In genomic region chr4:75512336-75513211, GRCh38 we compare ENCODE assay signal across 9 cellular contexts. TPM values are rescaled to one million over a fixed set of nuclear protein-coding genes. Genes with fewer than 3 reads are reported as not detected.
DNase-seq lines count a peak whose midpoint lies in the region; ATAC-seq and TF ChIP-seq lines count a peak whose summit lies in the region.
"Had no signal": no experiment of that assay in that cellular context is flagged by ENCODE, and none has a peak within 500 bp of the region (broad histone marks: within the 10 kb centered on the region; RNA-seq: fewer than 3 reads in every experiment).

No MANE protein-coding gene starts in this region.

- POLR2A ChIA-PET in AG04450 (lab: Yijun Ruan, JAX) = interaction anchor here (0.8 kb wide), 1 partner anchor 15 kb away, joined by 3 read pairs; no protein-coding TSS in a partner anchor

- H3K79me2 ChIP-seq in GM23338 (replicated peaks; ENCODE audit: insufficient read depth) = peaks cover 58% of the 10 kb centered on the region

- H3K27ac ChIP-seq in AG04450 (ENCODE audit: low read depth, low read length) (no peak overlapping the region), GM23338 (ENCODE audit: low read depth) (no peak overlapping the region), thoracic aorta (peak overlapping the region; percentile 34 to 86)

- H3K27ac Mint-ChIP-seq in GM23338 = no peak overlapping the region
- H3K27ac Mint-ChIP-seq in T-helper 1 cell treated with Interleukin-12 subunit alpha and Interleukin-12 subunit beta and Interleukin-4 antibody, amounts not matched to agents 30 μg/mL and 1 μg/mL, for 36 hours = peak overlapping the region; percentile 60

- peaks cover 15% of the 10 kb centered on the region; the same call in 1 of the 2 replicates for H4K20me1 ChIP-seq in GM23338 (replicated peaks; ENCODE audit: insufficient read depth)

- H2AFZ ChIP-seq in GM23338 = no peak overlapping the region

- peaks cover 7% of the 10 kb centered on the region for H3K27me3 Mint-ChIP-seq in GM23338 (ENCODE audit: insufficient read depth, low read depth, poor library complexity)
- H3K27me3 Mint-ChIP-seq in T-helper 1 cell treated with Interleukin-12 subunit alpha and Interleukin-12 subunit beta and Interleukin-4 antibody, amounts not matched to agents 30 μg/mL and 1 μg/mL, for 36 hours (ENCODE audit: low read depth) = no peaks in the 10 kb centered on the region
- H3K27me3 Mint-ChIP-seq: naive B cell had no signal

- TF ChIP-seq CTCF in AG04450 (IDR thresholded peaks at IDR 0.05; ENCODE audit: low read depth, low read length) (no peak), GM23338 (conservative IDR thresholded peaks at IDR 0.05; ENCODE audit: low read depth in 2 of 2) (no peak), thoracic aorta (IDR thresholded peaks at IDR 0.05) (no peak), omental fat pad (IDR thresholded peaks at IDR 0.05) (no peak)

- peak overlapping the region; percentile 97 for H3K4me2 ChIP-seq in GM23338

- CTCF ChIA-PET in AG04450 (lab: Charles Lee) = interaction anchor here (0.6 to 1.0 kb wide), 2 partner anchors 212 to 335 kb away, joined by 3 read pairs; partner anchors contain the start of gene USO1

- H3K36me3 Mint-ChIP-seq in GM23338 (ENCODE audit: low read depth) = peaks cover 28% of the 10 kb centered on the region
- H3K36me3 Mint-ChIP-seq in T-helper 1 cell treated with Interleukin-12 subunit alpha and Interleukin-12 subunit beta and Interleukin-4 antibody, amounts not matched to agents 30 μg/mL and 1 μg/mL, for 36 hours (ENCODE audit: low read depth) = peaks cover 22% of the 10 kb centered on the region

- peaks cover 27% of the 10 kb centered on the region for H3K4me1 Mint-ChIP-seq in GM23338
- peaks cover 32% of the 10 kb centered on the region for H3K4me1 Mint-ChIP-seq in T-helper 1 cell treated with Interleukin-12 subunit alpha and Interleukin-12 subunit beta and Interleukin-4 antibody, amounts not matched to agents 30 μg/mL and 1 μg/mL, for 36 hours (ENCODE audit: low read depth)

- peak overlapping the region; percentile 88 for H3K4me3 ChIP-seq in AG04450 (ENCODE audit: low read depth, low read length)
- H3K4me3 ChIP-seq in GM23338 = peak overlapping the region; percentile 87
- peak overlapping the region; percentile 73 for H3K4me3 ChIP-seq in thoracic aorta

- peaks cover 11% of the 10 kb centered on the region; the same call in 1 of the 2 replicates for H3K36me3 ChIP-seq in GM23338 (ENCODE audit: insufficient read depth)
- H3K36me3 ChIP-seq in thoracic aorta = no peaks in the 10 kb centered on the region

- no peak overlapping the region; the same call in 1 of the 3 replicates for H3K4me3 Mint-ChIP-seq in GM23338
- H3K4me3 Mint-ChIP-seq in T-helper 1 cell treated with Interleukin-12 subunit alpha and Interleukin-12 subunit beta and Interleukin-4 antibody, amounts not matched to agents 30 μg/mL and 1 μg/mL, for 36 hours = no peak overlapping the region

- ATAC-seq in GM23338 (no peak), thoracic aorta (ENCODE audit: insufficient number of reproducible peaks, low FRiP score, low read depth) (no peak), HG03521 (IDR thresholded peaks at IDR 0.05; ENCODE audit: unreplicated experiment) (no peak), omental fat pad (ENCODE audit: low FRiP score) (no peak), GM19452 (IDR thresholded peaks at IDR 0.05; ENCODE audit: unreplicated experiment) (no peak)

- H3K9me3 Mint-ChIP-seq in GM23338 = no peaks in the 10 kb centered on the region; the same call in 2 of the 3 replicates
- no peaks in the 10 kb centered on the region for H3K9me3 Mint-ChIP-seq in T-helper 1 cell treated with Interleukin-12 subunit alpha and Interleukin-12 subunit beta and Interleukin-4 antibody, amounts not matched to agents 30 μg/mL and 1 μg/mL, for 36 hours

- H3K27me3 ChIP-seq in AG04450 (ENCODE audit: control insufficient read depth, insufficient read depth, low read length) (no peaks in the 10 kb centered on the region), GM23338 (ENCODE audit: insufficient read depth) (no peaks in the 10 kb centered on the region), thoracic aorta (replicated peaks; ENCODE audit: insufficient read depth) (no peaks in the 10 kb centered on the region)

- H3K9me2 ChIP-seq in GM23338 (ENCODE audit: insufficient read depth) = no peaks in the 10 kb centered on the region

- DNase-seq in AG04450 (ENCODE audit: low read depth, low spot score) (no peak), GM23338 (ENCODE audit: low spot score) (no peak), glomerular visceral epithelial cell (ENCODE audit: extremely low spot score) (peak; percentile 91), thoracic aorta (ENCODE audit: low spot score) (no peak), omental fat pad (ENCODE audit: low spot score) (no peak)
- DNase-seq: naive B cell had no signal

- H3K4me1 ChIP-seq in GM23338 (ENCODE audit: insufficient read depth) (peaks cover 38% of the 10 kb centered on the region), thoracic aorta (ENCODE audit: control insufficient read depth in 1 of 2, low read depth in 2 of 2) (peaks cover 30 to 48% of the 10 kb centered on the region in 2 donors)

- H3F3A ChIP-seq in GM23338 (replicated peaks; ENCODE audit: low read depth) = no peaks in the 10 kb centered on the region

- H3K9me3 ChIP-seq in AG04450 (ENCODE audit: control insufficient read depth, insufficient read depth, low read length) (no peaks in the 10 kb centered on the region), thoracic aorta (no peaks in the 10 kb centered on the region)

TF ChIP-seq in GM23338, 12 proteins besides CTCF, POLR2A, EP300 and RAD21 (continues in another document):
- TF ChIP-seq NANOG (IDR thresholded peaks at IDR 0.05; ENCODE audit: borderline replicate concordance) = no peak

RNA-seq across cellular contexts. Expression of gene RCHY1, which starts 1.6 kb away (rescaled TPM):
- polyA plus RNA-seq in AG04450 (2011; rRNA removed) (29.2 and 34.0 TPM in 2 replicates), GM23338 (2016; fragmentation: Nextera tagmentation; extraction: Ambion mirVana) (43.8 and 46.5 TPM in 2 replicates)
- polyA minus RNA-seq in AG04450 (2011; rRNA and poly(A)+ RNA removed) = 10.9 and 22.8 TPM in 2 replicates
- 42.9 and 50.9 TPM in 2 replicates for total RNA-seq in GM23338 (2014; rRNA removed; shearing (Covaris generic))
- total RNA-seq in thoracic aorta (10 to 100 TPM; 17.6 to 25.0 TPM), omental fat pad (10 to 100 TPM; 26.4 to 30.8 (median 28.9) TPM)

RNA-seq across cellular contexts. Expression of gene THAP6, which starts 1.7 kb away (rescaled TPM):
- polyA plus RNA-seq in AG04450 (2011; rRNA removed) (10.9 and 15.1 TPM in 2 replicates), GM23338 (2016; fragmentation: Nextera tagmentation; extraction: Ambion mirVana) (7.4 and 9.0 TPM in 2 replicates)
- 11.7 and 14.9 TPM in 2 replicates for polyA minus RNA-seq in AG04450 (2011; rRNA and poly(A)+ RNA removed)
- total RNA-seq in GM23338 (2014; rRNA removed; shearing (Covaris generic)) = 15.2 and 16.2 TPM in 2 replicates
- total RNA-seq in thoracic aorta (10 to 100 TPM; 13.4 to 37.0 TPM), omental fat pad (10 to 100 TPM in 3 of 4 donors, 1 to 10 TPM in 1; 9.2 to 30.7 (median 12.5) TPM)

RNA-seq across cellular contexts. Expression of gene ODAPH, which starts 43.3 kb away (rescaled TPM):
- not detected in 2 replicates for polyA plus RNA-seq in AG04450 (2011; rRNA removed)
- not detected in 2 replicates for polyA minus RNA-seq in AG04450 (2011; rRNA and poly(A)+ RNA removed)
- total RNA-seq in GM23338 (2014; rRNA removed; shearing (Covaris generic)) = not detected in 2 replicates
- polyA plus RNA-seq in GM23338 (2016; fragmentation: Nextera tagmentation; extraction: Ambion mirVana) = not detected in 2 replicates
- not detected for total RNA-seq in thoracic aorta
- not detected for total RNA-seq in omental fat pad

Comparison
In these comparisons a context has a peak if more than half of its experiments do, and no peak if none do; other contexts are left out.
1. H3K27ac ChIP-seq: peak in thoracic aorta (2 of 2); none in AG04450 (single experiment) and GM23338 (single experiment).
2. Peak in every context shown above with its lines, with median percentiles within 50 percentile points of each other: H3K4me3 ChIP-seq.